23 cellular contexts compared by ENCODE assay signal in genomic region chr11:108002476-108002875, GRCh38. TPM values are rescaled to one million over a fixed set of nuclear protein-coding genes. Genes with fewer than 3 reads are reported as not detected.
DNase-seq lines count a peak whose midpoint lies in the region; ATAC-seq lines count a peak whose summit lies in the region.
"Had no signal": no experiment of that assay in that cellular context is flagged by ENCODE, and none has a peak within 500 bp of the region (broad histone marks: within the 10 kb centered on the region; RNA-seq: fewer than 3 reads in every experiment).

No MANE protein-coding gene starts in this region.

- peaks cover 11% of the 10 kb centered on the region for H3K4me1 Mint-ChIP-seq in T-helper 17 cell

- DNase-seq in T-helper 17 cell (no peak), iris pigment epithelial cell (ENCODE audit: low read depth) (peak; percentile 35), NCI-H2107 (lab: John Stamatoyannopoulos, UW) (no peak), NOMO-1 treated with dmso at 0.1 percent for 144 hours (lab: John Stamatoyannopoulos, UW; ENCODE audit: unreplicated experiment) (no peak)
- DNase-seq: 8988T; ACHN; BE2C; C1 segment of cervical spinal cord; CD4-positive, alpha-beta memory T cell; CD4-positive, CD25-positive, alpha-beta regulatory T cell; CD8-positive, alpha-beta memory T cell; COR-L47; DMS 273 treated with DMSO at 0.1 percent for 48 hours; DMS153; DMS53; DMS79; DND-41; EL; GDM1 had no signal

- H3K36me3 Mint-ChIP-seq in T-helper 17 cell (ENCODE audit: low read depth) = no peaks in the 10 kb centered on the region
- H3K36me3 Mint-ChIP-seq: CD14-positive monocyte; CD4-positive, alpha-beta memory T cell; CD4-positive, CD25-positive, alpha-beta regulatory T cell; CD8-positive, alpha-beta memory T cell had no signal

- H3K9me3 ChIP-seq in T-helper 17 cell (ENCODE audit: control insufficient read depth, low read length, poor library complexity, severe bottlenecking) = no peaks in the 10 kb centered on the region
- H3K9me3 ChIP-seq: BE2C, BLaER1 had no signal

- H3K4me3 Mint-ChIP-seq in T-helper 17 cell = no peak overlapping the region
- H3K4me3 Mint-ChIP-seq: CD14-positive monocyte; CD4-positive, alpha-beta memory T cell; CD8-positive, alpha-beta memory T cell had no signal

- no peak overlapping the region for H3K27ac Mint-ChIP-seq in T-helper 17 cell
- H3K27ac Mint-ChIP-seq: CD4-positive, CD25-positive, alpha-beta regulatory T cell; CD8-positive, alpha-beta memory T cell had no signal

- H3K27me3 Mint-ChIP-seq in T-helper 17 cell = no peaks in the 10 kb centered on the region

- peak; percentile 50 for ATAC-seq in T-helper 17 cell
- no peak for ATAC-seq in HG02981 (IDR thresholded peaks at IDR 0.05; ENCODE audit: unreplicated experiment)
- ATAC-seq: GM12878 had no signal

RNA-seq across cellular contexts. Expression of gene CUL5, which starts 6.2 kb away (rescaled TPM):
- 10 to 100 TPM; 37.8 to 59.9 TPM for total RNA-seq in T-helper 17 cell
